Comparison of ENCODE assay signal across 20 cellular contexts in genomic region chr10:119637631-119638030, GRCh38. TPM values are rescaled to one million over a fixed set of nuclear protein-coding genes. Genes with fewer than 3 reads are reported as not detected.
DNase-seq lines count a peak whose midpoint lies in the region; ATAC-seq, FAIRE-seq and TF ChIP-seq lines count a peak whose summit lies in the region.
"Had no signal": no experiment of that assay in that cellular context is flagged by ENCODE, and none has a peak within 500 bp of the region (broad histone marks: within the 10 kb centered on the region; RNA-seq: fewer than 3 reads in every experiment).

No MANE protein-coding gene starts in this region.

- no peaks in the 10 kb centered on the region for H3K4me1 Mint-ChIP-seq in GM23338
- H3K4me1 Mint-ChIP-seq: B cell had no signal

- H3K36me3 ChIP-seq in GM23338 (ENCODE audit: insufficient read depth) (no peaks in the 10 kb centered on the region), OCI-LY3 (replicated peaks; ENCODE audit: low read depth, low read length) (no peaks in the 10 kb centered on the region), spleen (no peaks in the 10 kb centered on the region)
- H3K36me3 ChIP-seq: BLaER1 treated with 17β-estradiol and CSF1 and Interleukin-3, amounts not matched to agents 10 nM and 100 nM had no signal

- no peaks in the 10 kb centered on the region for H3K79me2 ChIP-seq in GM23338 (replicated peaks; ENCODE audit: insufficient read depth)
- H3K79me2 ChIP-seq in OCI-LY3 (ENCODE audit: low read length): no peaks in the 10 kb centered on the region

- H3F3A ChIP-seq in GM23338 (replicated peaks; ENCODE audit: low read depth): no peaks in the 10 kb centered on the region

- FAIRE-seq in GM12892 (lab: Jason Lieb, UNC): no peak
- FAIRE-seq: A549, D721Med, G401.6, GM18507 had no signal

- no peak overlapping the region for H3K4me3 Mint-ChIP-seq in GM23338
- H3K4me3 Mint-ChIP-seq: B cell; CD4-positive, alpha-beta T cell; CD8-positive, alpha-beta T cell had no signal

- H3K9ac ChIP-seq in OCI-LY3 (ENCODE audit: low read length): no peak overlapping the region
- H3K9ac ChIP-seq: BLaER1 treated with 17β-estradiol and CSF1 and Interleukin-3, amounts not matched to agents 10 nM and 100 nM had no signal

- H3K9me3 ChIP-seq in OCI-LY3 (ENCODE audit: insufficient read depth, low read length) (no peaks in the 10 kb centered on the region), spleen (no peaks in the 10 kb centered on the region)
- H3K9me3 ChIP-seq: A549, Caco-2 had no signal

- no peak overlapping the region for H3K27ac Mint-ChIP-seq in GM23338
- H3K27ac Mint-ChIP-seq: B cell; CD4-positive, alpha-beta T cell; CD8-positive, alpha-beta T cell had no signal

- H4K20me1 ChIP-seq in GM23338 (replicated peaks; ENCODE audit: insufficient read depth) (no peaks in the 10 kb centered on the region), OCI-LY3 (ENCODE audit: insufficient read depth, low read length) (no peaks in the 10 kb centered on the region)
- H4K20me1 ChIP-seq: BLaER1 treated with 17β-estradiol and CSF1 and Interleukin-3, amounts not matched to agents 10 nM and 100 nM had no signal

- TF ChIP-seq CTCF in GM23338 (conservative IDR thresholded peaks at IDR 0.05; ENCODE audit: low read depth in 2 of 2) (no peak), OCI-LY3 (IDR thresholded peaks at IDR 0.05; ENCODE audit: low read depth, low read length) (no peak), spleen (IDR thresholded peaks at IDR 0.05 in 8 of 11, conservative IDR thresholded peaks at IDR 0.05 in 3 of 11) (no peak)

- peak overlapping the region; percentile 76 for H2AFZ ChIP-seq in GM23338
- H2AFZ ChIP-seq in OCI-LY3 (ENCODE audit: low read depth, low read length): no peak overlapping the region

- intact Hi-C loops in spleen (cut with DNase I; ENCODE audit: low total_unique reads): no loop called here

- H3K4me3 ChIP-seq in GM23338: no peak overlapping the region
- no peak overlapping the region for H3K4me3 ChIP-seq in OCI-LY3 (ENCODE audit: low read length)
- H3K4me3 ChIP-seq in spleen: no peak overlapping the region
- H3K4me3 ChIP-seq: A549; BLaER1 treated with 17β-estradiol and CSF1 and Interleukin-3, amounts not matched to agents 10 nM and 100 nM had no signal

- TF ChIP-seq POLR2A in spleen (IDR thresholded peaks at IDR 0.05): no peak
- TF ChIP-seq POLR2A in GM12892 (IDR thresholded peaks at IDR 0.05; ENCODE audit: low read depth, low read length): no peak

- H3K27me3 ChIP-seq in GM23338 (ENCODE audit: insufficient read depth) (no peaks in the 10 kb centered on the region), OCI-LY3 (ENCODE audit: low read depth, low read length) (no peaks in the 10 kb centered on the region), spleen (replicated peaks in 1 of 7) (no peaks in the 10 kb centered on the region)
- H3K27me3 ChIP-seq: BLaER1 treated with 17β-estradiol and CSF1 and Interleukin-3, amounts not matched to agents 10 nM and 100 nM had no signal

- H3K9me3 Mint-ChIP-seq in GM23338: no peaks in the 10 kb centered on the region
- H3K9me3 Mint-ChIP-seq: CD4-positive, alpha-beta T cell; CD8-positive, alpha-beta T cell had no signal

- 71 to 76% (median 73%) methylated on average over 4 of the region's 4 CpGs for WGBS in spleen, 5 donors

- H3K9me2 ChIP-seq in GM23338 (ENCODE audit: insufficient read depth): no peaks in the 10 kb centered on the region

- no peak for DNase-seq in GM23338 (ENCODE audit: low spot score)
- peak; percentile 15 for DNase-seq in spleen
- no peak for DNase-seq in GM12892 (ENCODE audit: insufficient read length)
- DNase-seq in activated CD4-positive, CD25-positive, alpha-beta regulatory T cell treated with anti-CD3 and anti-CD28 coated beads, Interleukin-2, amount 50 U/mL, for 72 hours: no peak
- DNase-seq: AML-193; Caco-2; Calu3; CD4-positive, alpha-beta T cell; CD8-positive, alpha-beta T cell; DMS79 treated with DMSO at 0.1 percent for 48 hours; GF-D8 had no signal

- H3K27me3 Mint-ChIP-seq in GM23338 (ENCODE audit: insufficient read depth, low read depth, poor library complexity): no peaks in the 10 kb centered on the region
- H3K27me3 Mint-ChIP-seq: CD4-positive, alpha-beta T cell had no signal

- H3K4me2 ChIP-seq in GM23338: no peak overlapping the region
- peak overlapping the region; percentile 58 for H3K4me2 ChIP-seq in OCI-LY3 (ENCODE audit: low read length)
- H3K4me2 ChIP-seq: A549; BLaER1 treated with 17β-estradiol and CSF1 and Interleukin-3, amounts not matched to agents 10 nM and 100 nM had no signal

- H3K27ac ChIP-seq in GM23338 (ENCODE audit: low read depth) (no peak overlapping the region), OCI-LY3 (ENCODE audit: low read length) (no peak overlapping the region), spleen (no peak overlapping the region)
- H3K27ac ChIP-seq: 22Rv1; A549; BLaER1 treated with 17β-estradiol and CSF1 and Interleukin-3, amounts not matched to agents 10 nM and 100 nM; C4-2B had no signal

- H3K4me1 ChIP-seq in GM23338 (ENCODE audit: insufficient read depth) (no peaks in the 10 kb centered on the region), OCI-LY3 (ENCODE audit: low read length) (peaks cover 12% of the 10 kb centered on the region), spleen (peaks cover 0 to 5% (median 0%) of the 10 kb centered on the region in 6 donors)

- no peaks in the 10 kb centered on the region for H3K36me3 Mint-ChIP-seq in GM23338 (ENCODE audit: low read depth)
- H3K36me3 Mint-ChIP-seq: CD8-positive, alpha-beta T cell had no signal

- no peak for ATAC-seq in GM23338
- ATAC-seq: A549; CD8-positive, alpha-beta T cell had no signal

TF ChIP-seq in GM23338, 12 proteins besides CTCF, POLR2A, EP300 and RAD21:
- TF ChIP-seq EZH2phosphoT487 (IDR thresholded peaks at IDR 0.05; ENCODE audit: unreplicated experiment): no peak
- TF ChIP-seq POLR2AphosphoS5 (IDR thresholded peaks at IDR 0.05; ENCODE audit: low read depth): no peak

RNA-seq across cellular contexts. Expression of gene BAG3, which starts 13.5 kb away (rescaled TPM):
- total RNA-seq in GM23338 (2014; rRNA removed; shearing (Covaris generic)): 8.2 TPM in 2 replicates
- 8.4 and 8.6 TPM in 2 replicates for polyA plus RNA-seq in GM23338 (2016; fragmentation: Nextera tagmentation; extraction: Ambion mirVana)
- 10 to 100 TPM; 15.1 to 36.0 (median 18.3) TPM for total RNA-seq in spleen
- 1 to 10 TPM; 2.1 to 7.2 (median 3.5) TPM for polyA plus RNA-seq in spleen
- 3.7 TPM for polyA plus RNA-seq in GM12892 (2012; ENCODE audit: missing spikeins)

RNA-seq across cellular contexts. Expression of gene TIAL1, which starts 40.9 kb away (rescaled TPM):
- total RNA-seq in GM23338 (2014; rRNA removed; shearing (Covaris generic)): 103 and 131 TPM in 2 replicates
- polyA plus RNA-seq in GM23338 (2016; fragmentation: Nextera tagmentation; extraction: Ambion mirVana): 87.5 and 92.6 TPM in 2 replicates
- 100 to 1,000 TPM in 6 of 7 donors, 10 to 100 TPM in 1; 83.3 to 126 (median 115) TPM for total RNA-seq in spleen
- 10 to 100 TPM; 54.1 to 81.5 (median 80.7) TPM for polyA plus RNA-seq in spleen
- polyA plus RNA-seq in GM12892 (2012; ENCODE audit: missing spikeins): 120 TPM
